In the genomic region with DNA sequence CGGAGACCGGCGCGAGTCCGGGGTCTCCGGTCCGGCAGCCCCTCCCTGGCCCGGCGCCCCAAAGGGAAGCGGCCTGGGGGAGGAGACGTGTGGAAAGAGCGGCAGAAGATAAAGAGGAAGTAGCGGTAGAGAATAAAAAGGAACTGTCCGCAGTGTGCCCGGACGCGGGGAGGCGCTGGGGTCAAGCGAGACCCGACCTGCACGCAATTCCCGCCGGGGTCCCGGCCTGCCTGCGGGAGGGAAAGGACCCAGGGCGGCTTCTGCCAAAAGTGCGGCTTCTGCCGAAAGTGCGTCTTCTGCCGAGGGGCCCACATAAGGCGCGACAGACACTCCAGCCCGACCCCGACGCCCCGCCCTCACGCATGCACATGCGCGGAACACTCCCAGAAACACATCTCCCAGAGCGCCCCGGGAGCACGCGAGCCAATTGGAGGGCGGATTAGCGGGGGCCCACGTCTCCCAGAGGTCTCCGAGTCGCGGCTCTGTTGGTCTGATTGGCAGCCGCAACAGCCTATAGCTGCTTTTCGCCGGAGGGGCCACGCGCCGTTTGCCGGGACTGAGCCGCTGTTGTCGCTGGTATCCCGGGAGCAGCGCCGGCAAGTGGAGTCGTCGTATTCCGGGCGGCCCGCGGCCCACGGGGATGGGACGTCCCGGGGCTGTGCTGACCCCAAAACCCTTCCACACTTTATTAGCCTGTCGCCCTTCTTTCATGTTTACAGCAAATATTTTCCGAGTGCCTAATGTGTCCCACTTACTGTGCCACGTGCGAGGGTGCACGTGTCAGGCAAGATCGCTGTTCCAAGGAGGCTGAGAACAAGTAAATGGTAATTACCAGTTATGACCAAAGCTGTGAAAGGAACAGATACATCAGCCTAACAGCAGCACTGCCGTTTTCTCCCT, we compare ENCODE assay signal across 1 cellular context.
TF ChIP-seq lines count a peak whose summit lies in the region.

No MANE protein-coding gene starts in this region.

TF ChIP-seq in H1, 55 proteins besides CTCF, POLR2A, EP300 and RAD21:
- TF ChIP-seq HDAC2 (IDR thresholded peaks at IDR 0.05; ENCODE audit: borderline replicate concordance in 1 of 2, low read depth in 2 of 2, low read length in 2 of 2) (0 out of 4 replicates have a peak, but pooled peaks of 1 of the 2 experiments have one; percentile 51), JUND (IDR thresholded peaks at IDR 0.05; ENCODE audit: low read length) (no peak), TAF7 (optimal IDR thresholded peaks at IDR 0.05; ENCODE audit: borderline replicate concordance, low read depth, low read length) (peak; percentile 31), EZH2 (IDR thresholded peaks at IDR 0.05; ENCODE audit: low read depth, low read length, severe bottlenecking) (no peak), SP2 (IDR thresholded peaks at IDR 0.05; ENCODE audit: low read length) (peak; percentile 41; the same call in 1 of the 2 replicates), KDM1A (IDR thresholded peaks at IDR 0.05; ENCODE audit: borderline replicate concordance, low read length) (no peak), CHD2 (IDR thresholded peaks at IDR 0.05; ENCODE audit: low read length) (peak; percentile 69), CBX8 (IDR thresholded peaks at IDR 0.05; ENCODE audit: borderline replicate concordance, low read depth, low read length) (no peak), SP4 (IDR thresholded peaks at IDR 0.05; ENCODE audit: low read length) (no peak), GTF2F1 (IDR thresholded peaks at IDR 0.05; ENCODE audit: borderline replicate concordance, low read depth, low read length) (no peak), CEBPB (IDR thresholded peaks at IDR 0.05; ENCODE audit: low read depth, low read length) (no peak), TAF1 (IDR thresholded peaks at IDR 0.05; ENCODE audit: low read depth, low read length) (0 out of 2 replicates have a peak, but pooled peaks have one; percentile 13), GABPA (IDR thresholded peaks at IDR 0.05; ENCODE audit: borderline replicate concordance, insufficient read depth, low read length) (no peak), ZNF274 (IDR thresholded peaks at IDR 0.05; ENCODE audit: borderline replicate concordance, extremely low read depth, low read length) (no peak), NRF1 (IDR thresholded peaks at IDR 0.05; ENCODE audit: low read depth, low read length) (peak; percentile 44), KDM4A (IDR thresholded peaks at IDR 0.05; ENCODE audit: low read depth, low read length, severe bottlenecking) (peak; percentile 97), RXRA (IDR thresholded peaks at IDR 0.05; ENCODE audit: insufficient read depth, low read depth, low read length) (no peak), MAFK (IDR thresholded peaks at IDR 0.05; ENCODE audit: low read depth, low read length) (no peak), SP1 (IDR thresholded peaks at IDR 0.05; ENCODE audit: low read depth, low read length) (peak; percentile 70), CREB1 (IDR thresholded peaks at IDR 0.05) (peak; percentile 38; the same call in 1 of the 2 replicates), FOSL1 (IDR thresholded peaks at IDR 0.05; ENCODE audit: insufficient read depth, low read depth, low read length) (no peak), BACH1 (IDR thresholded peaks at IDR 0.05; ENCODE audit: low read length) (no peak), ASH2L (IDR thresholded peaks at IDR 0.05; ENCODE audit: low read length) (no peak), SUZ12 (IDR thresholded peaks at IDR 0.05; ENCODE audit: low read length) (no peak), SIN3A (conservative IDR thresholded peaks at IDR 0.05 in 1 of 2, IDR thresholded peaks at IDR 0.05 in 1 of 2; ENCODE audit: low read depth in 1 of 2, low read length in 2 of 2) (peak in 1 of 2 experiments; percentile 59; a peak in 1 of 4 replicates), SRF (IDR thresholded peaks at IDR 0.05; ENCODE audit: low read depth, low read length) (no peak), YY1 (IDR thresholded peaks at IDR 0.05; ENCODE audit: low read depth, low read length) (no peak), TBP (IDR thresholded peaks at IDR 0.05; ENCODE audit: low read depth, low read length) (peak; percentile 48)
- TF ChIP-seq, protein P1, sequence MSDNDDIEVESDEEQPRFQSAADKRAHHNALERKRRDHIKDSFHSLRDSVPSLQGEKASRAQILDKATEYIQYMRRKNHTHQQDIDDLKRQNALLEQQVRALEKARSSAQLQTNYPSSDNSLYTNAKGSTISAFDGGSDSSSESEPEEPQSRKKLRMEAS (IDR thresholded peaks at IDR 0.05): peak; percentile 90
- TF ChIP-seq, protein P2, sequence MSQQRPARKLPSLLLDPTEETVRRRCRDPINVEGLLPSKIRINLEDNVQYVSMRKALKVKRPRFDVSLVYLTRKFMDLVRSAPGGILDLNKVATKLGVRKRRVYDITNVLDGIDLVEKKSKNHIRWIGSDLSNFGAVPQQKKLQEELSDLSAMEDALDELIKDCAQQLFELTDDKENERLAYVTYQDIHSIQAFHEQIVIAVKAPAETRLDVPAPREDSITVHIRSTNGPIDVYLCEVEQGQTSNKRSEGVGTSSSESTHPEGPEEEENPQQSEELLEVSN (IDR thresholded peaks at IDR 0.05): peak; percentile 91
- TF ChIP-seq, protein P3, sequence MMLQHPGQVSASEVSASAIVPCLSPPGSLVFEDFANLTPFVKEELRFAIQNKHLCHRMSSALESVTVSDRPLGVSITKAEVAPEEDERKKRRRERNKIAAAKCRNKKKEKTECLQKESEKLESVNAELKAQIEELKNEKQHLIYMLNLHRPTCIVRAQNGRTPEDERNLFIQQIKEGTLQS (IDR thresholded peaks at IDR 0.05; ENCODE audit: insufficient read depth, low read depth, low read length): no peak
- TF ChIP-seq, protein P4, sequence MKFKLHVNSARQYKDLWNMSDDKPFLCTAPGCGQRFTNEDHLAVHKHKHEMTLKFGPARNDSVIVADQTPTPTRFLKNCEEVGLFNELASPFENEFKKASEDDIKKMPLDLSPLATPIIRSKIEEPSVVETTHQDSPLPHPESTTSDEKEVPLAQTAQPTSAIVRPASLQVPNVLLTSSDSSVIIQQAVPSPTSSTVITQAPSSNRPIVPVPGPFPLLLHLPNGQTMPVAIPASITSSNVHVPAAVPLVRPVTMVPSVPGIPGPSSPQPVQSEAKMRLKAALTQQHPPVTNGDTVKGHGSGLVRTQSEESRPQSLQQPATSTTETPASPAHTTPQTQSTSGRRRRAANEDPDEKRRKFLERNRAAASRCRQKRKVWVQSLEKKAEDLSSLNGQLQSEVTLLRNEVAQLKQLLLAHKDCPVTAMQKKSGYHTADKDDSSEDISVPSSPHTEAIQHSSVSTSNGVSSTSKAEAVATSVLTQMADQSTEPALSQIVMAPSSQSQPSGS (IDR thresholded peaks at IDR 0.05; ENCODE audit: low read length): no peak
